Comparison of ENCODE assay signal across 18 cellular contexts in the genomic region with DNA sequence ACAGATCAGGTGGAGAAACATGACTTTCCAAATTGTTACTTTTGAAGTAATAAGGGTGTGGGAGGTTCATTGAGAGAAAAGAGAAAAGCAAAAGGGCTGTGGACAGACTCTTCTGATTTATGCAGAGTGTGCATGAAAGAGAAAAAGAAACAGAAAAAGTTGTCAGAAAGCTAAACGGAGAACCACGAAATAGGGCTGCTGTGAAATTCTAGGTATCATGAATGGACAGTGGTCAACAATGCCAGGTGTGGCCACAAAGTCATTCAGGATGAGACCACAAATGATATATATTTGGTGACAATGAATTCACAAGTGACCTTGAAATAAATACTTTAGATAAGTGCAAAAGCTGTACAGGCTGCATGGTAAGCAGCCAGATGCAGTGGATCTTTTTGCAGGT.
A peak's percentile ranks its signal among the peaks of the same experiment; 100 is the strongest.
DNase-seq lines count a peak whose midpoint lies in the region; ATAC-seq and TF ChIP-seq lines count a peak whose summit lies in the region.
"Had no signal": no experiment of that assay in that cellular context is flagged by ENCODE, and none has a peak within 500 bp of the region (broad histone marks: within the 10 kb centered on the region; RNA-seq: fewer than 3 reads in every experiment).

No MANE protein-coding gene starts in this region.

- no peak overlapping the region for H3K4me3 ChIP-seq in body of pancreas
- H3K4me3 ChIP-seq: GM23338 had no signal

- TF ChIP-seq CTCF in body of pancreas (IDR thresholded peaks at IDR 0.05), result no peak

- DNase-seq in body of pancreas (no peak), NCI-H2107 (lab: John Stamatoyannopoulos, UW) (no peak), NCI-H510A (lab: John Stamatoyannopoulos, UW) (no peak)
- DNase-seq: ACHN, AML-193, GF-D8, KG1, NCI-H1105, NCI-H1694 treated with DMSO at 0.1 percent for 48 hours, NCI-H774, PC-3 had no signal

- H3K9me3 ChIP-seq in body of pancreas, result no peaks in the 10 kb centered on the region

- peak; percentile 40 for ATAC-seq in GM19324 (IDR thresholded peaks at IDR 0.05; ENCODE audit: low FRiP score, unreplicated experiment)
- peak; percentile 34 for ATAC-seq in GM21737 (IDR thresholded peaks at IDR 0.05; ENCODE audit: unreplicated experiment)
- ATAC-seq in HG03354 (IDR thresholded peaks at IDR 0.05; ENCODE audit: poor library complexity, severe bottlenecking, unreplicated experiment), result peak; percentile 46
- no peak for ATAC-seq in body of pancreas
- ATAC-seq in HG03039 (IDR thresholded peaks at IDR 0.05; ENCODE audit: unreplicated experiment), result no peak
- ATAC-seq: GM23338, HepG2, PC-3 had no signal

- no peaks in the 10 kb centered on the region for H3K36me3 ChIP-seq in body of pancreas (replicated peaks in 1 of 2; ENCODE audit: insufficient read depth in 1 of 2, low read depth in 2 of 2)

- 80 to 83% methylated on average over 2 of the region's 2 CpGs for WGBS in body of pancreas, 2 donors

- no peaks in the 10 kb centered on the region for H3K4me1 ChIP-seq in body of pancreas

- no peak overlapping the region for H3K27ac ChIP-seq in body of pancreas
- H3K27ac ChIP-seq: RWPE1 had no signal

- intact Hi-C loops in body of pancreas (cut with DNase I), result no loop called here

- TF ChIP-seq POLR2A in body of pancreas (IDR thresholded peaks at IDR 0.05), result no peak

- no peaks in the 10 kb centered on the region for H3K27me3 ChIP-seq in body of pancreas

Comparison
In these comparisons a context has a peak if more than half of its experiments do, and no peak if none do; other contexts are left out.
1. ATAC-seq: peak in GM19324 (single experiment), GM21737 (single experiment) and HG03354 (single experiment); none in body of pancreas (single experiment) and HG03039 (single experiment).